ENCODE assay signal across 8 cellular contexts in genomic region chr3:107525101-107525953, GRCh38. TPM values are rescaled to one million over a fixed set of nuclear protein-coding genes. Genes with fewer than 3 reads are reported as not detected.
DNase-seq lines count a peak whose midpoint lies in the region; ATAC-seq, FAIRE-seq and TF ChIP-seq lines count a peak whose summit lies in the region.

No MANE protein-coding gene starts in this region.

- H3K4me3 ChIP-seq in upper lobe of left lung, result peak overlapping the region; percentile 54 to 91 (median 66)

- 0 to 1% methylated on average over 44 to 61 of the region's 66 CpGs for WGBS in upper lobe of left lung, 2 donors

- H3K4me1 ChIP-seq in upper lobe of left lung, result peaks cover 9 to 15% (median 12%) of the 10 kb centered on the region in 4 donors

- no peak for TF ChIP-seq CTCF in nephron (IDR thresholded peaks at IDR 0.05; ENCODE audit: unreplicated experiment in 3 of 3)
- TF ChIP-seq CTCF in upper lobe of left lung (IDR thresholded peaks at IDR 0.05), result peak in 2 of 6 experiments; percentile 9 to 16

- no peaks in the 10 kb centered on the region for H3K27me3 ChIP-seq in upper lobe of left lung

- TF ChIP-seq EP300 in upper lobe of left lung (IDR thresholded peaks at IDR 0.05), result no peak

- H3K36me3 ChIP-seq in upper lobe of left lung, result no peaks in the 10 kb centered on the region

- FAIRE-seq in frontal cortex (lab: Jason Lieb, UNC), result no peak

- H3K27ac ChIP-seq in upper lobe of left lung, result peak overlapping the region; percentile 90 to 97 (median 94)

- H3K27me3 Mint-ChIP-seq in nephron (ENCODE audit: low read depth), result no peaks in the 10 kb centered on the region

- no peaks in the 10 kb centered on the region for H3K9me3 Mint-ChIP-seq in nephron

- H3K36me3 Mint-ChIP-seq in nephron (ENCODE audit: low read depth), result peaks cover 30% of the 10 kb centered on the region

- no peaks in the 10 kb centered on the region for H3K9me3 ChIP-seq in upper lobe of left lung

- TF ChIP-seq POLR2A in upper lobe of left lung (IDR thresholded peaks at IDR 0.05), result no peak

- DNase-seq in activated CD4-positive, CD25-positive, alpha-beta regulatory T cell treated with anti-CD3 and anti-CD28 coated beads, Interleukin-2, amount 50 U/mL, for 72 hours, result peak; percentile 35
- DNase-seq in OCI-M1 (lab: John Stamatoyannopoulos, UW) (peak; percentile 45), activated gamma-delta T cell (lab: John Stamatoyannopoulos, UW) (peak; percentile 24), frontal cortex (ENCODE audit: low spot score in 2 of 2) (peak; percentile 7 to 33), upper lobe of left lung (peak; percentile 52 to 90)

- no peak for ATAC-seq in activated CD4-positive, CD25-positive, alpha-beta regulatory T cell treated with anti-CD3 and anti-CD28 coated beads, Interleukin-2, amount 50 U/mL, for 24 hours
- ATAC-seq in upper lobe of left lung (ENCODE audit: low FRiP score in 2 of 2) (peak in 1 of 2 donors; percentile 30), GM19455 (IDR thresholded peaks at IDR 0.05; ENCODE audit: unreplicated experiment) (no peak)

- peak overlapping the region; percentile 93 to 96 (median 95) for H3K27ac Mint-ChIP-seq in nephron

- H3K4me1 Mint-ChIP-seq in nephron, result peaks cover 16% of the 10 kb centered on the region

- H3K4me3 Mint-ChIP-seq in nephron, result peak overlapping the region; percentile 91 to 98 (median 98)

RNA-seq across cellular contexts. Expression of gene BBX, which starts 2.6 kb away (rescaled TPM):
- total RNA-seq in frontal cortex (19.6 TPM), upper lobe of left lung (10 to 100 TPM; 35.0 to 65.0 (median 42.8) TPM)

Comparison
In these comparisons a context has a peak if more than half of its experiments do, and no peak if none do; other contexts are left out.
1. DNase-seq: peak in every context shown above with its lines; median percentile 71 in upper lobe of left lung; 45 in OCI-M1; 35 in activated CD4-positive, CD25-positive, alpha-beta regulatory T cell treated with anti-CD3 and anti-CD28 coated beads, Interleukin-2, amount 50 U/mL, for 72 hours; 24 in activated gamma-delta T cell; 20 in frontal cortex.